23 cellular contexts compared by ENCODE assay signal in genomic region chr1:223338811-223339746, GRCh38. TPM values are rescaled to one million over a fixed set of nuclear protein-coding genes. Genes with fewer than 3 reads are reported as not detected.
DNase-seq lines count a peak whose midpoint lies in the region; ATAC-seq, FAIRE-seq and TF ChIP-seq lines count a peak whose summit lies in the region.
"Had no signal": no experiment of that assay in that cellular context is flagged by ENCODE, and none has a peak within 500 bp of the region (broad histone marks: within the 10 kb centered on the region; RNA-seq: fewer than 3 reads in every experiment).

No MANE protein-coding gene starts in this region.

- H3K36me3 Mint-ChIP-seq in activated CD8-positive, alpha-beta memory T cell treated with anti-CD3 and anti-CD28 coated beads, Interleukin-2, amount 10 ng/mL, durations not matched to agents 7 days and 5 days: no peaks in the 10 kb centered on the region
- no peaks in the 10 kb centered on the region for H3K36me3 Mint-ChIP-seq in type B pancreatic cell
- H3K36me3 Mint-ChIP-seq: CD4-positive, CD25-positive, alpha-beta regulatory T cell had no signal

- WGBS in adrenal gland, 4 donors: 87 to 94% (median 92%) methylated on average over 12 of the region's 12 CpGs

- H3K9me3 Mint-ChIP-seq in activated CD8-positive, alpha-beta memory T cell treated with anti-CD3 and anti-CD28 coated beads, Interleukin-2, amount 10 ng/mL, durations not matched to agents 7 days and 5 days (ENCODE audit: low read depth): no peaks in the 10 kb centered on the region
- H3K9me3 Mint-ChIP-seq in type B pancreatic cell: no peaks in the 10 kb centered on the region
- H3K9me3 Mint-ChIP-seq: activated naive CD4-positive, alpha-beta T cell treated with anti-CD3 and anti-CD28 coated beads, Interleukin-2, amount 50 U/mL, for 24 hours; activated T-cell treated with anti-CD3 and anti-CD28 coated beads, Interleukin-2, amount 50 U/mL, for 4 hours; CD4-positive, CD25-positive, alpha-beta regulatory T cell; naive thymus-derived CD4-positive, alpha-beta T cell had no signal

- peaks cover 1 to 8% of the 10 kb centered on the region in 2 donors for H3K4me1 ChIP-seq in adrenal gland (replicated peaks in 1 of 2)
- H3K4me1 ChIP-seq: prostate gland had no signal

- no peaks in the 10 kb centered on the region for H3K4me1 Mint-ChIP-seq in activated CD8-positive, alpha-beta memory T cell treated with anti-CD3 and anti-CD28 coated beads, Interleukin-2, amount 10 ng/mL, durations not matched to agents 7 days and 5 days
- H3K4me1 Mint-ChIP-seq in type B pancreatic cell (ENCODE audit: unreplicated experiment): peaks cover 19% of the 10 kb centered on the region
- H3K4me1 Mint-ChIP-seq: activated naive CD4-positive, alpha-beta T cell treated with anti-CD3 and anti-CD28 coated beads, Interleukin-2, amount 50 U/mL, for 24 hours had no signal

- CTCF ChIA-PET in activated CD8-positive, alpha-beta memory T cell treated with anti-CD3 and anti-CD28 coated beads, Interleukin-2, amount 10 ng/mL, durations not matched to agents 7 days and 5 days (lab: Charles Lee): no interaction called here

- no peak for TF ChIP-seq POLR2A in adrenal gland (IDR thresholded peaks at IDR 0.05)

- no peaks in the 10 kb centered on the region for H3K9me3 ChIP-seq in adrenal gland (replicated peaks in 1 of 3)
- H3K9me3 ChIP-seq: prostate gland, tibial nerve had no signal

- H3K36me3 ChIP-seq in bronchial epithelial cell (ENCODE audit: control insufficient read depth, insufficient read depth, low read length): no peaks in the 10 kb centered on the region
- H3K36me3 ChIP-seq in adrenal gland (replicated peaks in 1 of 2): no peaks in the 10 kb centered on the region
- H3K36me3 ChIP-seq: prostate gland, tibial nerve had no signal

- intact Hi-C loops in adrenal gland (cut with DNase I): no loop called here

- H3K27me3 Mint-ChIP-seq in activated CD8-positive, alpha-beta memory T cell treated with anti-CD3 and anti-CD28 coated beads, Interleukin-2, amount 10 ng/mL, durations not matched to agents 7 days and 5 days: peaks cover 4% of the 10 kb centered on the region
- peaks cover 10% of the 10 kb centered on the region for H3K27me3 Mint-ChIP-seq in type B pancreatic cell
- H3K27me3 Mint-ChIP-seq: activated naive CD4-positive, alpha-beta T cell treated with anti-CD3 and anti-CD28 coated beads, Interleukin-2, amount 50 U/mL, for 24 hours; CD4-positive, CD25-positive, alpha-beta regulatory T cell had no signal

- no peak overlapping the region for H3K4me3 Mint-ChIP-seq in activated CD8-positive, alpha-beta memory T cell treated with anti-CD3 and anti-CD28 coated beads, Interleukin-2, amount 10 ng/mL, durations not matched to agents 7 days and 5 days
- no peak overlapping the region for H3K4me3 Mint-ChIP-seq in type B pancreatic cell
- H3K4me3 Mint-ChIP-seq: activated naive CD4-positive, alpha-beta T cell treated with anti-CD3 and anti-CD28 coated beads, Interleukin-2, amount 50 U/mL, for 24 hours; activated T-cell treated with anti-CD3 and anti-CD28 coated beads, Interleukin-2, amount 50 U/mL, for 4 hours; CD4-positive, CD25-positive, alpha-beta regulatory T cell; naive thymus-derived CD4-positive, alpha-beta T cell had no signal

- DNase-seq in activated CD8-positive, alpha-beta memory T cell treated with anti-CD3 and anti-CD28 coated beads for 24 hours: peak; percentile 44
- no peak for DNase-seq in activated CD8-positive, alpha-beta memory T cell treated with anti-CD3 and anti-CD28 coated beads, Interleukin-2, amount 10 ng/mL, durations not matched to agents 7 days and 5 days
- no peak for DNase-seq in bronchial epithelial cell (ENCODE audit: low read depth)
- DNase-seq in kidney glomerular epithelial cell (lab: John Stamatoyannopoulos, UW): peak; percentile 27
- peak; percentile 34 for DNase-seq in type B pancreatic cell (ENCODE audit: extremely low spot score, unreplicated experiment)
- no peak for DNase-seq in adrenal gland
- DNase-seq in stimulated activated naive CD4-positive, alpha-beta T cell treated with Interleukin-2 at 50 U/mL for 16 hours (lab: John Stamatoyannopoulos, UW): no peak
- DNase-seq in NCI-H345 treated with DMSO at 0.1 percent for 48 hours (lab: John Stamatoyannopoulos, UW; ENCODE audit: unreplicated experiment): no peak
- DNase-seq: activated CD4-positive, alpha-beta T cell treated with anti-CD3 and anti-CD28 coated beads, Interleukin-2, amount 50 U/mL, for 48 hours; activated T-cell treated with anti-CD3 and anti-CD28 coated beads, Interleukin-2, amount 50 U/mL, for 4 hours; CD4-positive, CD25-positive, alpha-beta regulatory T cell; DMS53; effector CD8-positive, alpha-beta T cell; mammary epithelial cell; naive thymus-derived CD4-positive, alpha-beta T cell; NCI-H1436 treated with DMSO at 0.1 percent for 48 hours had no signal

- H3K27ac ChIP-seq in adrenal gland: no peak overlapping the region
- H3K27ac ChIP-seq: prostate gland, tibial nerve had no signal

- ATAC-seq in activated CD8-positive, alpha-beta memory T cell treated with anti-CD3 and anti-CD28 coated beads, Interleukin-2, amount 10 ng/mL, durations not matched to agents 7 days and 5 days: no peak
- ATAC-seq: activated T-cell treated with anti-CD3 and anti-CD28 coated beads, Interleukin-2, amount 50 U/mL, for 4 hours; naive thymus-derived CD4-positive, alpha-beta T cell had no signal

- no peak overlapping the region for H3K27ac Mint-ChIP-seq in activated CD8-positive, alpha-beta memory T cell treated with anti-CD3 and anti-CD28 coated beads, Interleukin-2, amount 10 ng/mL, durations not matched to agents 7 days and 5 days
- no peak overlapping the region for H3K27ac Mint-ChIP-seq in type B pancreatic cell
- H3K27ac Mint-ChIP-seq: activated naive CD4-positive, alpha-beta T cell treated with anti-CD3 and anti-CD28 coated beads, Interleukin-2, amount 50 U/mL, for 24 hours had no signal

- FAIRE-seq in bronchial epithelial cell (lab: Jason Lieb, UNC): peak; percentile 83
- FAIRE-seq: islet of Langerhans had no signal

- TF ChIP-seq CTCF in bronchial epithelial cell (IDR thresholded peaks at IDR 0.05; ENCODE audit: insufficient read depth, low read length, severe bottlenecking) (no peak), type B pancreatic cell (conservative IDR thresholded peaks at IDR 0.05) (no peak), adrenal gland (IDR thresholded peaks at IDR 0.05) (no peak)

- no peaks in the 10 kb centered on the region for H3K27me3 ChIP-seq in bronchial epithelial cell (ENCODE audit: control insufficient read depth, insufficient read depth, low read length)
- no peaks in the 10 kb centered on the region for H3K27me3 ChIP-seq in adrenal gland
- H3K27me3 ChIP-seq: tibial nerve had no signal

- H3K4me3 ChIP-seq in bronchial epithelial cell (ENCODE audit: low read depth, low read length) (no peak overlapping the region), adrenal gland (no peak overlapping the region)
- H3K4me3 ChIP-seq: prostate gland, tibial nerve had no signal

RNA-seq across cellular contexts. Expression of gene SUSD4, which starts 24.9 kb away (rescaled TPM):
- total RNA-seq in activated CD8-positive, alpha-beta memory T cell treated with anti-CD3 and anti-CD28 coated beads, Interleukin-2, amount 10 ng/mL, durations not matched to agents 7 days and 5 days: under 1 TPM in 1 of 2 experiments, not detected in 1; 0.21 TPM
- total RNA-seq in bronchial epithelial cell (0.79 and 3.1 TPM in 2 replicates), type B pancreatic cell (ENCODE audit: low replicate concordance) (4.3 and 7.0 TPM in 2 replicates), adrenal gland (10 to 100 TPM in 1 of 8 donors, 1 to 10 TPM in 7; 2.6 to 11.8 (median 6.7) TPM)
- 10 to 100 TPM in 2 of 3 donors, 1 to 10 TPM in 1; 7.1 to 26.9 (median 12.6) TPM for polyA plus RNA-seq in adrenal gland
- total RNA-seq: A673, NCI-H460, tibial nerve had no signal

RNA-seq across cellular contexts. Expression of gene CCDC185, which starts 54.1 kb away (rescaled TPM):
- not detected for total RNA-seq in activated CD8-positive, alpha-beta memory T cell treated with anti-CD3 and anti-CD28 coated beads, Interleukin-2, amount 10 ng/mL, durations not matched to agents 7 days and 5 days
- total RNA-seq in bronchial epithelial cell: not detected in 2 replicates
- not detected in 2 replicates for total RNA-seq in type B pancreatic cell (ENCODE audit: low replicate concordance)
- not detected for total RNA-seq in adrenal gland
- polyA plus RNA-seq in adrenal gland: not detected
- total RNA-seq: A673; activated T-cell treated with anti-CD3 and anti-CD28 coated beads, Interleukin-2, amount 50 U/mL, for 4 hours; CD4-positive, CD25-positive, alpha-beta regulatory T cell; mammary epithelial cell; MCF 10A; naive thymus-derived CD4-positive, alpha-beta T cell; NCI-H460; tibial nerve had no signal
- polyA plus RNA-seq: CD4-positive, CD25-positive, alpha-beta regulatory T cell; mammary epithelial cell; naive thymus-derived CD4-positive, alpha-beta T cell had no signal

Comparison
In these comparisons a context has a peak if more than half of its experiments do, and no peak if none do; other contexts are left out.
1. DNase-seq: peak in activated CD8-positive, alpha-beta memory T cell treated with anti-CD3 and anti-CD28 coated beads for 24 hours (single experiment), kidney glomerular epithelial cell (single experiment) and type B pancreatic cell (single experiment); none in activated CD8-positive, alpha-beta memory T cell treated with anti-CD3 and anti-CD28 coated beads, Interleukin-2, amount 10 ng/mL, durations not matched to agents 7 days and 5 days (single experiment), bronchial epithelial cell (single experiment), adrenal gland (0 of 7), stimulated activated naive CD4-positive, alpha-beta T cell treated with Interleukin-2 at 50 U/mL for 16 hours (single experiment) and NCI-H345 treated with DMSO at 0.1 percent for 48 hours (single experiment).